13 cellular contexts compared by ENCODE assay signal in genomic region chr3:15038306-15038705, GRCh38. TPM values are rescaled to one million over a fixed set of nuclear protein-coding genes. Genes with fewer than 3 reads are reported as not detected.
DNase-seq lines count a peak whose midpoint lies in the region; ATAC-seq and TF ChIP-seq lines count a peak whose summit lies in the region.
"Had no signal": no experiment of that assay in that cellular context is flagged by ENCODE, and none has a peak within 500 bp of the region (broad histone marks: within the 10 kb centered on the region; RNA-seq: fewer than 3 reads in every experiment).

No MANE protein-coding gene starts in this region.

- no peaks in the 10 kb centered on the region for H3K27me3 Mint-ChIP-seq in activated naive CD8-positive, alpha-beta T cell
- H3K27me3 Mint-ChIP-seq in activated naive CD8-positive, alpha-beta T cell treated with anti-CD3 and anti-CD28 coated beads for 36 hours = no peaks in the 10 kb centered on the region
- H3K27me3 Mint-ChIP-seq in activated CD8-positive, alpha-beta T cell treated with anti-CD3 and anti-CD28 coated beads for 36 hours = no peaks in the 10 kb centered on the region
- no peaks in the 10 kb centered on the region for H3K27me3 Mint-ChIP-seq in nephron progenitor cell (ENCODE audit: low read depth, poor library complexity)
- H3K27me3 Mint-ChIP-seq: B cell had no signal

- peak overlapping the region; percentile 12 for H3K27ac Mint-ChIP-seq in activated naive CD8-positive, alpha-beta T cell
- H3K27ac Mint-ChIP-seq in activated naive CD8-positive, alpha-beta T cell treated with anti-CD3 and anti-CD28 coated beads for 36 hours = no peak overlapping the region
- peak overlapping the region; percentile 16 for H3K27ac Mint-ChIP-seq in activated CD8-positive, alpha-beta T cell treated with anti-CD3 and anti-CD28 coated beads for 36 hours
- H3K27ac Mint-ChIP-seq in nephron progenitor cell = peak overlapping the region; percentile 22
- H3K27ac Mint-ChIP-seq: B cell had no signal

- no peak overlapping the region for H3K4me3 ChIP-seq in thyroid gland (replicated peaks in 1 of 3)
- H3K4me3 ChIP-seq: BLaER1 treated with 17β-estradiol and CSF1 and Interleukin-3, amounts not matched to agents 10 nM and 100 nM; GM23248 had no signal

- H3K4me3 Mint-ChIP-seq in activated naive CD8-positive, alpha-beta T cell = no peak overlapping the region
- no peak overlapping the region for H3K4me3 Mint-ChIP-seq in activated naive CD8-positive, alpha-beta T cell treated with anti-CD3 and anti-CD28 coated beads for 36 hours
- no peak overlapping the region for H3K4me3 Mint-ChIP-seq in activated CD8-positive, alpha-beta T cell treated with anti-CD3 and anti-CD28 coated beads for 36 hours
- no peak overlapping the region for H3K4me3 Mint-ChIP-seq in nephron progenitor cell
- H3K4me3 Mint-ChIP-seq: B cell had no signal

- no peak for DNase-seq in activated naive CD8-positive, alpha-beta T cell treated with anti-CD3 and anti-CD28 coated beads for 36 hours
- DNase-seq in activated CD8-positive, alpha-beta T cell treated with anti-CD3 and anti-CD28 coated beads for 36 hours = no peak
- no peak for DNase-seq in nephron progenitor cell
- peak; percentile 63 to 72 for DNase-seq in thyroid gland
- DNase-seq in globus pallidus (ENCODE audit: low spot score) = no peak
- no peak for DNase-seq in NCI-H187 treated with DMSO at 0.1 percent for 48 hours (lab: John Stamatoyannopoulos, UW)
- DNase-seq: Caco-2, GM23248, HCEC 1CT had no signal

- 38 to 45% methylated on average over 6 of the region's 6 CpGs for WGBS in thyroid gland, 2 donors

- no peak for TF ChIP-seq POLR2A in thyroid gland (IDR thresholded peaks at IDR 0.05)

- intact Hi-C loops in activated CD8-positive, alpha-beta T cell treated with anti-CD3 and anti-CD28 coated beads for 36 hours (cut with micrococcal nuclease) = no loop called here
- intact Hi-C loops in thyroid gland (cut with DNase I) = no loop called here

- H3K27ac ChIP-seq in thyroid gland = peak overlapping the region in 2 of 3 donors; percentile 45 to 52
- H3K27ac ChIP-seq: BLaER1 treated with 17β-estradiol and CSF1 and Interleukin-3, amounts not matched to agents 10 nM and 100 nM; GM23248 had no signal

- POLR2A ChIA-PET in activated CD8-positive, alpha-beta T cell treated with anti-CD3 and anti-CD28 coated beads for 36 hours (lab: Charles Lee) = interaction anchor here (1.6 kb wide), 1 partner anchor 9 kb away, joined by 9 read pairs; no protein-coding TSS in a partner anchor

- H3K4me1 Mint-ChIP-seq in activated naive CD8-positive, alpha-beta T cell (ENCODE audit: low read depth) = peaks cover 5% of the 10 kb centered on the region
- H3K4me1 Mint-ChIP-seq in activated naive CD8-positive, alpha-beta T cell treated with anti-CD3 and anti-CD28 coated beads for 36 hours = peaks cover 4% of the 10 kb centered on the region
- H3K4me1 Mint-ChIP-seq in activated CD8-positive, alpha-beta T cell treated with anti-CD3 and anti-CD28 coated beads for 36 hours (ENCODE audit: low read depth) = no peaks in the 10 kb centered on the region
- H3K4me1 Mint-ChIP-seq in nephron progenitor cell = no peaks in the 10 kb centered on the region
- H3K4me1 Mint-ChIP-seq: B cell had no signal

- TF ChIP-seq CTCF in activated CD8-positive, alpha-beta T cell treated with anti-CD3 and anti-CD28 coated beads for 36 hours (IDR thresholded peaks at IDR 0.05) = no peak
- TF ChIP-seq CTCF in nephron progenitor cell (IDR thresholded peaks at IDR 0.05) (no peak), thyroid gland (IDR thresholded peaks at IDR 0.05) (no peak)

- CTCF ChIA-PET in activated CD8-positive, alpha-beta T cell treated with anti-CD3 and anti-CD28 coated beads for 36 hours (lab: Charles Lee) = interaction anchor here (1.0 to 1.4 kb wide), 2 partner anchors 11 to 27 kb away, joined by 3 read pairs; no protein-coding TSS in a partner anchor

- H3K36me3 ChIP-seq in thyroid gland = peaks cover 26 to 52% of the 10 kb centered on the region in 2 donors

- H3K9me3 Mint-ChIP-seq in activated naive CD8-positive, alpha-beta T cell (ENCODE audit: low read depth) = no peaks in the 10 kb centered on the region
- H3K9me3 Mint-ChIP-seq in activated naive CD8-positive, alpha-beta T cell treated with anti-CD3 and anti-CD28 coated beads for 36 hours = no peaks in the 10 kb centered on the region
- no peaks in the 10 kb centered on the region for H3K9me3 Mint-ChIP-seq in activated CD8-positive, alpha-beta T cell treated with anti-CD3 and anti-CD28 coated beads for 36 hours
- no peaks in the 10 kb centered on the region for H3K9me3 Mint-ChIP-seq in nephron progenitor cell

- no peaks in the 10 kb centered on the region for H3K27me3 ChIP-seq in thyroid gland
- H3K27me3 ChIP-seq: BLaER1 treated with 17β-estradiol and CSF1 and Interleukin-3, amounts not matched to agents 10 nM and 100 nM had no signal

- no peak for ATAC-seq in activated CD8-positive, alpha-beta T cell treated with anti-CD3 and anti-CD28 coated beads for 36 hours
- no peak for ATAC-seq in GM21619 (IDR thresholded peaks at IDR 0.05; ENCODE audit: unreplicated experiment)

- H3K4me1 ChIP-seq in thyroid gland = peaks cover 24 to 30% of the 10 kb centered on the region in 2 donors
- H3K4me1 ChIP-seq: BLaER1 treated with 17β-estradiol and CSF1 and Interleukin-3, amounts not matched to agents 10 nM and 100 nM; Caco-2 had no signal

- peaks cover 2% of the 10 kb centered on the region for H3K36me3 Mint-ChIP-seq in activated naive CD8-positive, alpha-beta T cell
- H3K36me3 Mint-ChIP-seq in activated naive CD8-positive, alpha-beta T cell treated with anti-CD3 and anti-CD28 coated beads for 36 hours = peaks cover 8% of the 10 kb centered on the region
- H3K36me3 Mint-ChIP-seq in activated CD8-positive, alpha-beta T cell treated with anti-CD3 and anti-CD28 coated beads for 36 hours (ENCODE audit: low read depth) = peaks cover 38% of the 10 kb centered on the region
- H3K36me3 Mint-ChIP-seq in nephron progenitor cell (ENCODE audit: low read depth) = peaks cover 58% of the 10 kb centered on the region

- H3K9me3 ChIP-seq in thyroid gland = no peaks in the 10 kb centered on the region
- H3K9me3 ChIP-seq: BLaER1 treated with 17β-estradiol and CSF1 and Interleukin-3, amounts not matched to agents 10 nM and 100 nM; Caco-2 had no signal

RNA-seq across cellular contexts. Expression of gene MRPS25, which starts 26.8 kb away (rescaled TPM):
- 10 to 100 TPM; 78.0 to 86.4 TPM for total RNA-seq in activated naive CD8-positive, alpha-beta T cell treated with anti-CD3 and anti-CD28 coated beads for 36 hours
- total RNA-seq in activated CD8-positive, alpha-beta T cell treated with anti-CD3 and anti-CD28 coated beads for 36 hours = 10 to 100 TPM; 73.9 to 78.2 TPM
- total RNA-seq in thyroid gland = 10 to 100 TPM; 63.3 to 91.6 (median 79.8) TPM

Comparison
In these comparisons a context has a peak if more than half of its experiments do, and no peak if none do; other contexts are left out.
1. DNase-seq: peak in thyroid gland (2 of 2); none in activated naive CD8-positive, alpha-beta T cell treated with anti-CD3 and anti-CD28 coated beads for 36 hours (single experiment), activated CD8-positive, alpha-beta T cell treated with anti-CD3 and anti-CD28 coated beads for 36 hours (single experiment), nephron progenitor cell (single experiment), globus pallidus (single experiment) and NCI-H187 treated with DMSO at 0.1 percent for 48 hours (single experiment).